Comparison of ENCODE assay signal across 15 cellular contexts in genomic region chr3:170296703-170297102, GRCh38.
DNase-seq lines count a peak whose midpoint lies in the region; ATAC-seq and TF ChIP-seq lines count a peak whose summit lies in the region.
"Had no signal": no experiment of that assay in that cellular context is flagged by ENCODE, and none has a peak within 500 bp of the region (broad histone marks: within the 10 kb centered on the region; RNA-seq: fewer than 3 reads in every experiment).

No MANE protein-coding gene starts in this region.

- ATAC-seq in central memory CD8-positive, alpha-beta T cell (replicated peaks; ENCODE audit: extremely low read depth, poor library complexity, severe bottlenecking), result no peak
- no peak for ATAC-seq in HG03025 (IDR thresholded peaks at IDR 0.05; ENCODE audit: low FRiP score, unreplicated experiment)
- ATAC-seq in activated CD4-positive, CD25-positive, alpha-beta regulatory T cell treated with anti-CD3 and anti-CD28 coated beads, Interleukin-2, amount 50 U/mL, for 24 hours, result no peak
- ATAC-seq: GM23338 had no signal

- CTCF ChIA-PET in MCF 10A (lab: Yijun Ruan, JAX), result no interaction called here

- H4K20me1 ChIP-seq in MM.1S (ENCODE audit: insufficient read depth, low read length), result no peaks in the 10 kb centered on the region
- H4K20me1 ChIP-seq: BLaER1 treated with 17β-estradiol and CSF1 and Interleukin-3, amounts not matched to agents 10 nM and 100 nM had no signal

- no peak overlapping the region for H3K4me2 ChIP-seq in MM.1S (ENCODE audit: low read depth, low read length)
- H3K4me2 ChIP-seq: BLaER1 treated with 17β-estradiol and CSF1 and Interleukin-3, amounts not matched to agents 10 nM and 100 nM; GM23338 had no signal

- peak overlapping the region; percentile 54 for H3K27ac Mint-ChIP-seq in MCF 10A (ENCODE audit: low read depth, unreplicated experiment)
- H3K27ac Mint-ChIP-seq in central memory CD8-positive, alpha-beta T cell (ENCODE audit: low read depth), result peak overlapping the region; percentile 44
- H3K27ac Mint-ChIP-seq: CD4-positive, CD25-positive, alpha-beta regulatory T cell; GM23338; IgD-negative memory B cell had no signal

- no peak for TF ChIP-seq CTCF in MCF 10A (IDR thresholded peaks at IDR 0.05; ENCODE audit: unreplicated experiment)
- no peak for TF ChIP-seq CTCF in breast epithelium (IDR thresholded peaks at IDR 0.05)
- no peak for TF ChIP-seq CTCF in MM.1S (IDR thresholded peaks at IDR 0.05; ENCODE audit: low read length)
- TF ChIP-seq CTCF in spleen (IDR thresholded peaks at IDR 0.05 in 8 of 11, conservative IDR thresholded peaks at IDR 0.05 in 3 of 11), result no peak

- H2AFZ ChIP-seq in MM.1S (ENCODE audit: low read length), result no peak overlapping the region
- H2AFZ ChIP-seq: GM23338 had no signal

- POLR2A ChIA-PET in MCF 10A (lab: Yijun Ruan, JAX), result no interaction called here

- no peaks in the 10 kb centered on the region for H3K36me3 ChIP-seq in breast epithelium
- H3K36me3 ChIP-seq in MM.1S (replicated peaks; ENCODE audit: insufficient read depth, low read length), result no peaks in the 10 kb centered on the region
- peaks cover 0 to 71% (median 16%) of the 10 kb centered on the region in 6 donors for H3K36me3 ChIP-seq in spleen

- H3K4me3 ChIP-seq in breast epithelium (no peak overlapping the region), MM.1S (ENCODE audit: low read length) (no peak overlapping the region), spleen (no peak overlapping the region)
- H3K4me3 ChIP-seq: BLaER1 treated with 17β-estradiol and CSF1 and Interleukin-3, amounts not matched to agents 10 nM and 100 nM; GM23338 had no signal

- H3K27me3 ChIP-seq in breast epithelium (no peaks in the 10 kb centered on the region), MM.1S (replicated peaks; ENCODE audit: insufficient read depth, low read length) (no peaks in the 10 kb centered on the region), spleen (replicated peaks in 1 of 7) (no peaks in the 10 kb centered on the region)
- H3K27me3 ChIP-seq: BLaER1 treated with 17β-estradiol and CSF1 and Interleukin-3, amounts not matched to agents 10 nM and 100 nM had no signal

- no TSS peak for BruUV-seq in MCF 10A (replicated peaks; lab: Mats Ljungman, UMichigan)

- no peak overlapping the region for H3K4me3 Mint-ChIP-seq in MCF 10A (ENCODE audit: unreplicated experiment)
- H3K4me3 Mint-ChIP-seq in central memory CD8-positive, alpha-beta T cell, result no peak overlapping the region
- H3K4me3 Mint-ChIP-seq: CD4-positive, CD25-positive, alpha-beta regulatory T cell; GM23338; IgD-negative memory B cell had no signal

- H3K9me3 Mint-ChIP-seq in MCF 10A (ENCODE audit: unreplicated experiment), result no peaks in the 10 kb centered on the region
- no peaks in the 10 kb centered on the region for H3K9me3 Mint-ChIP-seq in central memory CD8-positive, alpha-beta T cell
- H3K9me3 Mint-ChIP-seq: CD4-positive, CD25-positive, alpha-beta regulatory T cell; GM23338; IgD-negative memory B cell had no signal

- H3K9ac ChIP-seq in MM.1S (ENCODE audit: low read length), result no peak overlapping the region
- H3K9ac ChIP-seq: BLaER1 treated with 17β-estradiol and CSF1 and Interleukin-3, amounts not matched to agents 10 nM and 100 nM had no signal

- no peaks in the 10 kb centered on the region for H3F3A ChIP-seq in MM.1S (ENCODE audit: insufficient read depth, low read length)

- H3K79me2 ChIP-seq in MM.1S (ENCODE audit: low read length), result no peaks in the 10 kb centered on the region

- no peaks in the 10 kb centered on the region for H3K9me2 ChIP-seq in MM.1S (replicated peaks; ENCODE audit: insufficient read depth, low read length)

- H3K4me1 Mint-ChIP-seq in MCF 10A (ENCODE audit: insufficient read depth, unreplicated experiment), result no peaks in the 10 kb centered on the region
- no peaks in the 10 kb centered on the region for H3K4me1 Mint-ChIP-seq in central memory CD8-positive, alpha-beta T cell
- H3K4me1 Mint-ChIP-seq: GM23338 had no signal

- H3K9me3 ChIP-seq in breast epithelium (no peaks in the 10 kb centered on the region), MM.1S (replicated peaks; ENCODE audit: insufficient read depth, low read length) (no peaks in the 10 kb centered on the region), spleen (no peaks in the 10 kb centered on the region)
- H3K9me3 ChIP-seq: BLaER1 treated with 17β-estradiol and CSF1 and Interleukin-3, amounts not matched to agents 10 nM and 100 nM had no signal

- no peaks in the 10 kb centered on the region for H3K27me3 Mint-ChIP-seq in MCF 10A (ENCODE audit: insufficient read depth, unreplicated experiment)
- H3K27me3 Mint-ChIP-seq in central memory CD8-positive, alpha-beta T cell, result no peaks in the 10 kb centered on the region
- H3K27me3 Mint-ChIP-seq: CD4-positive, CD25-positive, alpha-beta regulatory T cell; IgD-negative memory B cell had no signal

- DNase-seq in MCF 10A (ENCODE audit: unreplicated experiment) (no peak), breast epithelium (ENCODE audit: low spot score in 2 of 2) (no peak), MM.1S (peak; percentile 5), spleen (no peak)
- no peak for DNase-seq in central memory CD8-positive, alpha-beta T cell (ENCODE audit: low spot score in 2 of 2)
- DNase-seq: ACHN; Calu3; CD4-positive, CD25-positive, alpha-beta regulatory T cell; DMS 273 treated with DMSO at 0.1 percent for 48 hours; H7 had no signal

- TF ChIP-seq POLR2A in breast epithelium (IDR thresholded peaks at IDR 0.05) (no peak), spleen (IDR thresholded peaks at IDR 0.05) (no peak)

- no peaks in the 10 kb centered on the region for H3K4me1 ChIP-seq in breast epithelium
- no peaks in the 10 kb centered on the region for H3K4me1 ChIP-seq in MM.1S (ENCODE audit: low read length)
- H3K4me1 ChIP-seq in spleen, result peaks cover 0 to 6% (median 0%) of the 10 kb centered on the region in 6 donors
- H3K4me1 ChIP-seq: BLaER1 treated with 17β-estradiol and CSF1 and Interleukin-3, amounts not matched to agents 10 nM and 100 nM had no signal

- H3K27ac ChIP-seq in breast epithelium (no peak overlapping the region), MM.1S (ENCODE audit: low read length) (no peak overlapping the region), spleen (no peak overlapping the region)
- H3K27ac ChIP-seq: BLaER1 treated with 17β-estradiol and CSF1 and Interleukin-3, amounts not matched to agents 10 nM and 100 nM had no signal

- H3K36me3 Mint-ChIP-seq in MCF 10A (ENCODE audit: insufficient read depth, unreplicated experiment), result peaks cover 79% of the 10 kb centered on the region
- H3K36me3 Mint-ChIP-seq in central memory CD8-positive, alpha-beta T cell (ENCODE audit: insufficient read depth), result peaks cover 5% of the 10 kb centered on the region

- intact Hi-C loops in MCF 10A (cut with micrococcal nuclease), result no loop called here
- intact Hi-C loops in breast epithelium (cut with DNase I; ENCODE audit: low total_unique reads), result no loop called here
- intact Hi-C loops in spleen (cut with DNase I; ENCODE audit: low total_unique reads), result no loop called here
